ENCODE assay signal across 13 cellular contexts in the genomic region with DNA sequence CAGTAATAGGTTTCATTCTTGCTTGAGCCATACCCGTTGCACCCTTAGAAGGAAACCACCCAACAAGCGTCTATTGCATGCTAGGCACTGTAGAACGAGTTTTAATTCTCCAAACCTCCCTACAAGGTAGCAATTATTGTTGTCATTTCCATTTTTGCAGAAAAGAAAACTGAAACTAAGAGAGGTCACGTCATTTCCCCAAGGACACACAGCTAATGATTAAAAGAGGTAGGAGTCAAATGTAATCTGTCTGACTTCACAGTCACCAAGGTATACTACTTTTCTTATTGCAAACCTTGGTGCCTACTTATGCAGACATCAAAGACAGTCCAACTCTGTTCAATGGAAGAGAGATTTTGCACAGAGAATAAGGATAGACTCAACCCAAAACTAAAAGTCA. TPM values are rescaled to one million over a fixed set of nuclear protein-coding genes. Genes with fewer than 3 reads are reported as not detected.
DNase-seq lines count a peak whose midpoint lies in the region; ATAC-seq and TF ChIP-seq lines count a peak whose summit lies in the region.
"Had no signal": no experiment of that assay in that cellular context is flagged by ENCODE, and none has a peak within 500 bp of the region (broad histone marks: within the 10 kb centered on the region; RNA-seq: fewer than 3 reads in every experiment).

No MANE protein-coding gene starts in this region.

- H3K36me3 Mint-ChIP-seq in CD4-positive, CD25-positive, alpha-beta regulatory T cell = no peaks in the 10 kb centered on the region
- no peaks in the 10 kb centered on the region for H3K36me3 Mint-ChIP-seq in activated T-helper 1 cell treated with anti-CD3 and anti-CD28 coated beads, Interleukin-12 subunit alpha, Interleukin-12 subunit beta, Interleukin-2, Interleukin-4 antibody, amounts not matched to agents 30 ng/mL and 10 ng/mL and 1 ng/mL, durations not matched to agents 14 hours and 24 hours and 36 hours (ENCODE audit: low read depth)

- peaks cover 18% of the 10 kb centered on the region for H3K27me3 Mint-ChIP-seq in CD4-positive, CD25-positive, alpha-beta regulatory T cell
- peaks cover 2% of the 10 kb centered on the region for H3K27me3 Mint-ChIP-seq in activated T-helper 1 cell treated with anti-CD3 and anti-CD28 coated beads, Interleukin-12 subunit alpha, Interleukin-12 subunit beta, Interleukin-2, Interleukin-4 antibody, amounts not matched to agents 30 ng/mL and 10 ng/mL and 1 ng/mL, durations not matched to agents 14 hours and 24 hours and 36 hours (ENCODE audit: insufficient read depth)

- no peak for TF ChIP-seq POLR2A in uterus (IDR thresholded peaks at IDR 0.05)

- no peak overlapping the region for H3K27ac ChIP-seq in CD4-positive, CD25-positive, alpha-beta regulatory T cell (ENCODE audit: insufficient read depth, low read length, poor library complexity, severe bottlenecking)
- no peak overlapping the region for H3K27ac ChIP-seq in uterus

- no peaks in the 10 kb centered on the region for H3K27me3 ChIP-seq in CD4-positive, CD25-positive, alpha-beta regulatory T cell (ENCODE audit: control insufficient read depth, insufficient read depth, low read length)
- H3K27me3 ChIP-seq in uterus = no peaks in the 10 kb centered on the region

- no peak for TF ChIP-seq CTCF in uterus (IDR thresholded peaks at IDR 0.05)

- peak overlapping the region in 2 of 4 donors; percentile 36 to 53 for H3K4me3 Mint-ChIP-seq in CD4-positive, CD25-positive, alpha-beta regulatory T cell
- no peak overlapping the region for H3K4me3 Mint-ChIP-seq in activated T-helper 1 cell treated with anti-CD3 and anti-CD28 coated beads, Interleukin-12 subunit alpha, Interleukin-12 subunit beta, Interleukin-2, Interleukin-4 antibody, amounts not matched to agents 30 ng/mL and 10 ng/mL and 1 ng/mL, durations not matched to agents 14 hours and 24 hours and 36 hours

- ATAC-seq in CD4-positive, CD25-positive, alpha-beta regulatory T cell (ENCODE audit: low read depth in 2 of 2) = no peak
- ATAC-seq in GM19035 (IDR thresholded peaks at IDR 0.05; ENCODE audit: unreplicated experiment) (peak; percentile 90), HG02610 (IDR thresholded peaks at IDR 0.05; ENCODE audit: unreplicated experiment) (peak; percentile 94), HG03378 (IDR thresholded peaks at IDR 0.05; ENCODE audit: unreplicated experiment) (peak; percentile 98)
- ATAC-seq: Panc1 had no signal

- no peaks in the 10 kb centered on the region for H3K9me3 ChIP-seq in CD4-positive, CD25-positive, alpha-beta regulatory T cell (ENCODE audit: control insufficient read depth in 2 of 2, low read length in 2 of 2)
- H3K9me3 ChIP-seq in uterus = no peaks in the 10 kb centered on the region

- no peak overlapping the region for H3K27ac Mint-ChIP-seq in CD4-positive, CD25-positive, alpha-beta regulatory T cell
- H3K27ac Mint-ChIP-seq in activated T-helper 1 cell treated with anti-CD3 and anti-CD28 coated beads, Interleukin-12 subunit alpha, Interleukin-12 subunit beta, Interleukin-2, Interleukin-4 antibody, amounts not matched to agents 30 ng/mL and 10 ng/mL and 1 ng/mL, durations not matched to agents 14 hours and 24 hours and 36 hours = no peak overlapping the region

- peak in 1 of 3 donors; percentile 15 for DNase-seq in CD4-positive, CD25-positive, alpha-beta regulatory T cell
- DNase-seq in uterus = no peak
- no peak for DNase-seq in activated T-helper 1 cell treated with anti-CD3 and anti-CD28 coated beads, Interleukin-12 subunit alpha, Interleukin-12 subunit beta, Interleukin-2, Interleukin-4 antibody, amounts not matched to agents 30 ng/mL and 10 ng/mL and 1 ng/mL, durations not matched to agents 14 hours and 24 hours and 36 hours (ENCODE audit: low spot score)
- no peak for DNase-seq in NOMO-1 treated with dmso at 0.1 percent for 144 hours (lab: John Stamatoyannopoulos, UW; ENCODE audit: unreplicated experiment)
- DNase-seq in NOMO-1 treated with DMSO at 0.1 percent for 48 hours (lab: John Stamatoyannopoulos, UW; ENCODE audit: unreplicated experiment) = no peak
- DNase-seq: dermis blood vessel endothelial cell, NCI-H1694 treated with DMSO at 0.1 percent for 48 hours had no signal

- H3K36me3 ChIP-seq in CD4-positive, CD25-positive, alpha-beta regulatory T cell (ENCODE audit: control insufficient read depth, insufficient read depth, low read length) = no peaks in the 10 kb centered on the region
- H3K36me3 ChIP-seq in uterus = no peaks in the 10 kb centered on the region

- peaks cover 0 to 4% (median 0%) of the 10 kb centered on the region in 7 donors for H3K9me3 Mint-ChIP-seq in CD4-positive, CD25-positive, alpha-beta regulatory T cell
- peaks cover 3% of the 10 kb centered on the region for H3K9me3 Mint-ChIP-seq in activated T-helper 1 cell treated with anti-CD3 and anti-CD28 coated beads, Interleukin-12 subunit alpha, Interleukin-12 subunit beta, Interleukin-2, Interleukin-4 antibody, amounts not matched to agents 30 ng/mL and 10 ng/mL and 1 ng/mL, durations not matched to agents 14 hours and 24 hours and 36 hours

- H3K4me1 ChIP-seq in CD4-positive, CD25-positive, alpha-beta regulatory T cell (ENCODE audit: control insufficient read depth, insufficient read depth, low read length, poor library complexity, severe bottlenecking) = no peaks in the 10 kb centered on the region
- no peaks in the 10 kb centered on the region for H3K4me1 ChIP-seq in uterus

- H3K4me1 Mint-ChIP-seq in CD4-positive, CD25-positive, alpha-beta regulatory T cell = peaks cover 0 to 7% (median 6%) of the 10 kb centered on the region in 4 donors
- peaks cover 2% of the 10 kb centered on the region for H3K4me1 Mint-ChIP-seq in activated T-helper 1 cell treated with anti-CD3 and anti-CD28 coated beads, Interleukin-12 subunit alpha, Interleukin-12 subunit beta, Interleukin-2, Interleukin-4 antibody, amounts not matched to agents 30 ng/mL and 10 ng/mL and 1 ng/mL, durations not matched to agents 14 hours and 24 hours and 36 hours (ENCODE audit: low read depth)

- intact Hi-C loops in uterus (cut with DNase I; ENCODE audit: low total_unique reads) = no loop called here
- intact Hi-C loops in activated T-helper 1 cell treated with anti-CD3 and anti-CD28 coated beads, Interleukin-12 subunit alpha, Interleukin-12 subunit beta, Interleukin-2, Interleukin-4 antibody, amounts not matched to agents 30 ng/mL and 10 ng/mL and 1 ng/mL, durations not matched to agents 14 hours and 24 hours and 36 hours (cut with micrococcal nuclease) = no loop called here

- H3K4me3 ChIP-seq in CD4-positive, CD25-positive, alpha-beta regulatory T cell (ENCODE audit: low read depth, low read length) = peak overlapping the region; percentile 64
- H3K4me3 ChIP-seq in uterus = no peak overlapping the region
- H3K4me3 ChIP-seq: lung had no signal

RNA-seq across cellular contexts. Expression of a gene that starts 49.1 kb away (rescaled TPM):
- not detected for total RNA-seq in CD4-positive, CD25-positive, alpha-beta regulatory T cell
- polyA plus RNA-seq in CD4-positive, CD25-positive, alpha-beta regulatory T cell = under 1 TPM; 0.23 to 0.92 (median 0.31) TPM
- total RNA-seq in uterus = not detected
- total RNA-seq in activated T-helper 1 cell treated with anti-CD3 and anti-CD28 coated beads, Interleukin-12 subunit alpha, Interleukin-12 subunit beta, Interleukin-2, Interleukin-4 antibody, amounts not matched to agents 30 ng/mL and 10 ng/mL and 1 ng/mL, durations not matched to agents 14 hours and 24 hours and 36 hours = 0.10 TPM in 1 of 2 replicates, not detected in the other
- total RNA-seq: lung, posterior vena cava had no signal

Comparison
In these comparisons a context has a peak if more than half of its experiments do, and no peak if none do; other contexts are left out.
1. ATAC-seq: peak in GM19035 (single experiment), HG02610 (single experiment) and HG03378 (single experiment); none in CD4-positive, CD25-positive, alpha-beta regulatory T cell (0 of 2).